Comparison of ENCODE assay signal across 12 cellular contexts in genomic region chr9:93099551-93100264, GRCh38. TPM values are rescaled to one million over a fixed set of nuclear protein-coding genes. Genes with fewer than 3 reads are reported as not detected.
DNase-seq lines count a peak whose midpoint lies in the region; ATAC-seq and TF ChIP-seq lines count a peak whose summit lies in the region.
"Had no signal": no experiment of that assay in that cellular context is flagged by ENCODE, and none has a peak within 500 bp of the region (broad histone marks: within the 10 kb centered on the region; RNA-seq: fewer than 3 reads in every experiment).

No MANE protein-coding gene starts in this region.

- H3K4me2 ChIP-seq in Loucy (ENCODE audit: low read depth, low read length, poor library complexity, severe bottlenecking): peak overlapping the region; percentile 100

- no peaks in the 10 kb centered on the region; the same call in 1 of the 2 replicates for H3K9me3 ChIP-seq in Loucy (ENCODE audit: insufficient read depth, low read depth, low read length)

- peaks cover 83% of the 10 kb centered on the region for H3K79me2 ChIP-seq in Loucy (ENCODE audit: insufficient read depth, low read length)

- H3K27ac Mint-ChIP-seq in chondrocyte (ENCODE audit: unreplicated experiment) (peak overlapping the region; percentile 95), neural crest cell (ENCODE audit: unreplicated experiment) (no peak overlapping the region)

- peaks cover 6% of the 10 kb centered on the region for H4K20me1 ChIP-seq in Loucy (ENCODE audit: insufficient read depth, low read length, poor library complexity, severe bottlenecking)

- H2AFZ ChIP-seq in Loucy (ENCODE audit: low read length): no peak overlapping the region

- no peak for ATAC-seq in HG03045 (IDR thresholded peaks at IDR 0.05; ENCODE audit: unreplicated experiment)

- no peaks in the 10 kb centered on the region for H3K27me3 ChIP-seq in Loucy (ENCODE audit: insufficient read depth, low read length, poor library complexity, severe bottlenecking)

- DNase-seq in 8988T (peak; percentile 2), chondrocyte (ENCODE audit: low spot score) (peak; percentile 75), neural crest cell (ENCODE audit: low read depth, low spot score) (no peak), putamen (ENCODE audit: low spot score) (no peak), cortex of kidney (lab: John Stamatoyannopoulos, UW) (no peak), HPDE6-E6E7 (ENCODE audit: extremely low spot score) (no peak)
- DNase-seq: activated CD4-positive, alpha-beta T cell treated with anti-CD3 and anti-CD28 coated beads, Interleukin-2, amount 50 U/mL, for 1 hour; COR-L47; effector memory CD4-positive, alpha-beta T cell; stimulated activated naive CD4-positive, alpha-beta T cell had no signal

- no peak for TF ChIP-seq CTCF in Loucy (conservative IDR thresholded peaks at IDR 0.05; ENCODE audit: low read length)
- TF ChIP-seq CTCF in chondrocyte (IDR thresholded peaks at IDR 0.05): no peak
- TF ChIP-seq CTCF in neural crest cell (conservative IDR thresholded peaks at IDR 0.05): no peak

- peaks cover 9% of the 10 kb centered on the region for H3F3A ChIP-seq in Loucy (ENCODE audit: low read depth)

- H3K9ac ChIP-seq in Loucy (ENCODE audit: low read depth, low read length, poor library complexity, severe bottlenecking): peak overlapping the region; percentile 89

- H3K9me3 Mint-ChIP-seq in chondrocyte (ENCODE audit: low read depth) (peaks cover 10% of the 10 kb centered on the region), neural crest cell (peaks cover 15% of the 10 kb centered on the region)

- H3K36me3 Mint-ChIP-seq in chondrocyte (ENCODE audit: low read depth) (peaks cover 13% of the 10 kb centered on the region), neural crest cell (ENCODE audit: low read depth) (peaks cover 19% of the 10 kb centered on the region)

- H3K9me2 ChIP-seq in Loucy (replicated peaks; ENCODE audit: low read depth, low read length): no peaks in the 10 kb centered on the region

- H3K4me3 Mint-ChIP-seq in chondrocyte (ENCODE audit: unreplicated experiment) (no peak overlapping the region), neural crest cell (peak overlapping the region; percentile 70)

- peaks cover 35% of the 10 kb centered on the region for H3K4me1 Mint-ChIP-seq in chondrocyte (ENCODE audit: low read depth)
- H3K4me1 Mint-ChIP-seq in neural crest cell: peaks cover 21% of the 10 kb centered on the region

- H3K4me1 ChIP-seq in Loucy (ENCODE audit: insufficient read depth, low read length, poor library complexity, severe bottlenecking): peaks cover 43% of the 10 kb centered on the region

- H3K27me3 Mint-ChIP-seq in chondrocyte (ENCODE audit: low read depth): no peaks in the 10 kb centered on the region
- H3K27me3 Mint-ChIP-seq in neural crest cell (ENCODE audit: low read depth): no peaks in the 10 kb centered on the region

- no peaks in the 10 kb centered on the region for H3K36me3 ChIP-seq in Loucy (ENCODE audit: insufficient read depth, low read length)

- H3K4me3 ChIP-seq in Loucy (ENCODE audit: low read length, poor library complexity, severe bottlenecking): peak overlapping the region; percentile 91

RNA-seq across cellular contexts. Expression of gene CARD19, which starts 3.7 kb away (rescaled TPM):
- 28.3 to 41.7 TPM (median 40.5 TPM) in 3 replicates for total RNA-seq in chondrocyte
- total RNA-seq in neural crest cell: 22.1 and 25.6 TPM in 2 replicates

RNA-seq across cellular contexts. Expression of gene NINJ1, which starts 34.3 kb away (rescaled TPM):
- 31.5 to 35.4 TPM (median 33.6 TPM) in 3 replicates for total RNA-seq in chondrocyte
- 17.8 and 19.9 TPM in 2 replicates for total RNA-seq in neural crest cell

RNA-seq across cellular contexts. Expression of gene SUSD3, which starts 41.2 kb away (rescaled TPM):
- total RNA-seq in chondrocyte (not detected in 3 replicates), neural crest cell (0.27 TPM in 1 of 2 replicates, not detected in the other)

Comparison
In these comparisons a context has a peak if more than half of its experiments do, and no peak if none do; other contexts are left out.
1. DNase-seq: peak in 8988T (single experiment) and chondrocyte (single experiment); none in neural crest cell (single experiment), putamen (single experiment), cortex of kidney (single experiment) and HPDE6-E6E7 (single experiment).